8 cellular contexts compared by ENCODE assay signal in genomic region chr11:118263694-118264567, GRCh38. TPM values are rescaled to one million over a fixed set of nuclear protein-coding genes. Genes with fewer than 3 reads are reported as not detected.
DNase-seq lines count a peak whose midpoint lies in the region; ATAC-seq and TF ChIP-seq lines count a peak whose summit lies in the region.

MPZL2 (minus strand) TSS chr11:118264297; CDS start chr11:118264153, 144 bp downstream.

- H3K27ac ChIP-seq in adrenal gland, result peak within 1 kb of the TSS in 1 of 5 donors; percentile 20

- no peaks in the 10 kb centered on the region for H3K36me3 Mint-ChIP-seq in chondrocyte (ENCODE audit: low read depth)

- peak; percentile 83 for ATAC-seq in stimulated activated naive CD8-positive, alpha-beta T cell treated with anti-CD3 and anti-CD28 coated beads, Interleukin-15, Interleukin-2, amounts not matched to agents 100 U/mL and 50 U/mL, for 24 hours
- ATAC-seq in GM18520 (IDR thresholded peaks at IDR 0.05; ENCODE audit: unreplicated experiment) (no peak), HG02938 (IDR thresholded peaks at IDR 0.05; ENCODE audit: unreplicated experiment) (no peak)

- no peaks in the 10 kb centered on the region for H3K9me3 Mint-ChIP-seq in chondrocyte (ENCODE audit: low read depth)

- H3K4me1 ChIP-seq in adrenal gland (replicated peaks in 1 of 2), result peaks cover 0 to 9% of the 10 kb centered on the region in 2 donors

- no peak for TF ChIP-seq POLR2A in adrenal gland (IDR thresholded peaks at IDR 0.05)

- TF ChIP-seq CTCF in adrenal gland (IDR thresholded peaks at IDR 0.05) (no peak), kidney epithelial cell (IDR thresholded peaks at IDR 0.05; ENCODE audit: insufficient read depth, low read length, poor library complexity, severe bottlenecking) (no peak), chondrocyte (IDR thresholded peaks at IDR 0.05) (no peak)

- WGBS in adrenal gland, 4 donors, result 3 to 8% (median 5%) methylated on average over 13 to 19 of the region's 19 CpGs

- peak within 1 kb of the TSS in 3 of 4 donors; percentile 14 to 50 (median 15) for H3K4me3 ChIP-seq in adrenal gland
- H3K4me3 ChIP-seq in kidney epithelial cell (ENCODE audit: low read depth, low read length), result peak within 1 kb of the TSS; percentile 31

- DNase-seq in DMS153 (lab: John Stamatoyannopoulos, UW), result peak; percentile 15
- peak; percentile 17 to 37 for DNase-seq in NCI-H2081 (lab: John Stamatoyannopoulos, UW)
- peak in 5 of 7 donors; percentile 16 to 51 (median 27) for DNase-seq in adrenal gland
- DNase-seq in kidney epithelial cell (ENCODE audit: low read depth), result no peak
- DNase-seq in stimulated activated naive CD8-positive, alpha-beta T cell treated with anti-CD3 and anti-CD28 coated beads, Interleukin-15, Interleukin-2, amounts not matched to agents 100 U/mL and 50 U/mL, for 24 hours, result peak; percentile 49
- no peak for DNase-seq in chondrocyte (ENCODE audit: low spot score)

- H3K36me3 ChIP-seq in adrenal gland (replicated peaks in 1 of 2) (no peaks in the 10 kb centered on the region), kidney epithelial cell (ENCODE audit: control insufficient read depth, insufficient read depth, low read length) (no peaks in the 10 kb centered on the region)

- no peak within 1 kb of the TSS for H3K27ac Mint-ChIP-seq in chondrocyte (ENCODE audit: unreplicated experiment)

- intact Hi-C loops in adrenal gland (cut with DNase I), result no loop called here

- H3K4me3 Mint-ChIP-seq in chondrocyte (ENCODE audit: unreplicated experiment), result no peak within 1 kb of the TSS

- H3K27me3 Mint-ChIP-seq in chondrocyte (ENCODE audit: low read depth), result peaks cover 78% of the 10 kb centered on the region

- peaks cover 23% of the 10 kb centered on the region for H3K27me3 ChIP-seq in adrenal gland
- H3K27me3 ChIP-seq in kidney epithelial cell (ENCODE audit: control insufficient read depth, insufficient read depth, low read length), result no peaks in the 10 kb centered on the region

- H3K9me3 ChIP-seq in adrenal gland (replicated peaks in 1 of 3), result no peaks in the 10 kb centered on the region

- peaks cover 3% of the 10 kb centered on the region for H3K4me1 Mint-ChIP-seq in chondrocyte (ENCODE audit: low read depth)

RNA-seq across cellular contexts. Expression of gene MPZL2, which starts in this region (rescaled TPM):
- total RNA-seq in adrenal gland (10 to 100 TPM in 1 of 8 donors, 1 to 10 TPM in 6, under 1 TPM in 1; 0.48 to 14.9 (median 5.1) TPM), kidney epithelial cell (12.1 and 13.1 TPM in 2 replicates), chondrocyte (not detected in 3 replicates)
- polyA plus RNA-seq in adrenal gland, result 10 to 100 TPM in 1 of 3 donors, 1 to 10 TPM in 2; 3.5 to 10.2 (median 6.0) TPM

Comparison
In these comparisons a context has a peak if more than half of its experiments do, and no peak if none do; other contexts are left out.
1. DNase-seq: peak in DMS153 (single experiment), NCI-H2081 (2 of 2), adrenal gland (5 of 7) and stimulated activated naive CD8-positive, alpha-beta T cell treated with anti-CD3 and anti-CD28 coated beads, Interleukin-15, Interleukin-2, amounts not matched to agents 100 U/mL and 50 U/mL, for 24 hours (single experiment); none in kidney epithelial cell (single experiment) and chondrocyte (single experiment).